ENCODE assay signal across 1 cellular context in genomic region chr4:78621395-78621794, GRCh38.
A peak's percentile ranks its signal among the peaks of the same experiment; 100 is the strongest.
TF ChIP-seq lines count a peak whose summit lies in the region.

No MANE protein-coding gene starts in this region.

TF ChIP-seq in K562, 482 proteins besides CTCF, POLR2A, EP300 and RAD21 (continued from another document and continues in another):
- TF ChIP-seq ZBTB2 (IDR thresholded peaks at IDR 0.05) (0 out of 2 replicates have a peak, but pooled peaks have one; percentile 52), SMARCA4 (IDR thresholded peaks at IDR 0.05) (peak; percentile 84), RUNX1 (IDR thresholded peaks at IDR 0.05; ENCODE audit: low read depth) (peak; percentile 89), ZNF274 (IDR thresholded peaks at IDR 0.05; ENCODE audit: borderline replicate concordance, low read depth, low read length) (peak; percentile 54; the same call in 1 of the 2 replicates), POLR2AphosphoS5 (IDR thresholded peaks at IDR 0.05; ENCODE audit: control insufficient read depth, insufficient read depth, low read depth, low read length) (peak; percentile 95), TBP (optimal IDR thresholded peaks at IDR 0.05; ENCODE audit: low read depth, low read length) (peak; percentile 14), ZNF444 (CRISPR knock-in tag; IDR thresholded peaks at IDR 0.05) (no peak), JUN (IDR thresholded peaks at IDR 0.05; ENCODE audit: borderline replicate concordance, low read depth, low read length) (0 out of 2 replicates have a peak, but pooled peaks have one; percentile 15), JUN (CRISPR knock-in tag; IDR thresholded peaks at IDR 0.05; ENCODE audit: borderline replicate concordance) (no peak), GTF2E2 (tag; IDR thresholded peaks at IDR 0.05) (no peak), HDAC3 (IDR thresholded peaks at IDR 0.05; ENCODE audit: borderline replicate concordance, partially characterized antibody) (peak; percentile 70), CXXC5 (CRISPR knock-in tag; IDR thresholded peaks at IDR 0.05) (peak; percentile 45), CCNT2 (IDR thresholded peaks at IDR 0.05; ENCODE audit: borderline replicate concordance, extremely low read depth, insufficient read length, low read depth, low read length) (peak; percentile 60), ATF7 (IDR thresholded peaks at IDR 0.05) (peak; percentile 44), FOXK2 (conservative IDR thresholded peaks at IDR 0.05 in 1 of 2, IDR thresholded peaks at IDR 0.05 in 1 of 2; ENCODE audit: low read depth in 2 of 2) (0 out of 4 replicates have a peak, but pooled peaks of 1 of the 2 experiments have one; percentile 31), TCF7 (IDR thresholded peaks at IDR 0.05; ENCODE audit: borderline replicate concordance) (peak; percentile 62; the same call in 1 of the 2 replicates), SAP30 (IDR thresholded peaks at IDR 0.05; ENCODE audit: borderline replicate concordance, insufficient read depth, low read depth, low read length, poor library complexity, severe bottlenecking) (peak; percentile 17), MAFK (IDR thresholded peaks at IDR 0.05; ENCODE audit: low read length) (peak; percentile 21; the same call in 1 of the 2 replicates), HDAC1 (IDR thresholded peaks at IDR 0.05) (peak in 1 of 2 experiments; percentile 79; a peak in 2 of 4 replicates), ARID1B (IDR thresholded peaks at IDR 0.05) (peak; percentile 94), ESRRA (IDR thresholded peaks at IDR 0.05; ENCODE audit: borderline replicate concordance, low read depth) (peak; percentile 48; the same call in 1 of the 2 replicates), YY1 (IDR thresholded peaks at IDR 0.05; ENCODE audit: borderline replicate concordance in 1 of 3, control insufficient read depth in 1 of 3, extremely low read depth in 1 of 3, insufficient read depth in 3 of 3, insufficient read length in 1 of 3, insufficient replicate concordance in 2 of 3, low read depth in 1 of 3, low read length in 2 of 3) (no peak), DPF2 (IDR thresholded peaks at IDR 0.05) (peak; percentile 89), ELF4 (CRISPR knock-in tag; IDR thresholded peaks at IDR 0.05) (no peak), SMAD1 (IDR thresholded peaks at IDR 0.05; ENCODE audit: low read depth, low read length, partially characterized antibody) (peak; percentile 61), ZNF644 (tag; IDR thresholded peaks at IDR 0.05; ENCODE audit: low read depth) (peak; percentile 41; the same call in 1 of the 2 replicates), GTF2B (IDR thresholded peaks at IDR 0.05; ENCODE audit: extremely low read depth, insufficient read length) (peak; percentile 14), DMBX1 (CRISPR knock-in tag; IDR thresholded peaks at IDR 0.05; ENCODE audit: borderline replicate concordance) (peak; percentile 75), CBFA2T3 (IDR thresholded peaks at IDR 0.05) (peak; percentile 97), DNMT1 (IDR thresholded peaks at IDR 0.05) (no peak), POLR3A (IDR thresholded peaks at IDR 0.05; ENCODE audit: borderline replicate concordance, extremely low read depth, insufficient read depth, insufficient read length) (no peak), MYNN (IDR thresholded peaks at IDR 0.05) (peak; percentile 70), MYNN (CRISPR knock-in tag; IDR thresholded peaks at IDR 0.05) (no peak), CLOCK (CRISPR knock-in tag; IDR thresholded peaks at IDR 0.05; ENCODE audit: borderline replicate concordance) (no peak), KDM1A (IDR thresholded peaks at IDR 0.05) (peak; percentile 92 to 94), JUND (IDR thresholded peaks at IDR 0.05; ENCODE audit: borderline replicate concordance, low read depth, low read length) (peak; percentile 68; the same call in 1 of the 2 replicates), JUND (tag; IDR thresholded peaks at IDR 0.05; ENCODE audit: borderline replicate concordance, low read depth, low read length) (peak; percentile 71; the same call in 1 of the 3 replicates), ZNF583 (CRISPR knock-in tag; IDR thresholded peaks at IDR 0.05) (peak; percentile 19; the same call in 1 of the 2 replicates), CBFA2T2 (conservative IDR thresholded peaks at IDR 0.05) (peak; percentile 95), NCOA1 (IDR thresholded peaks at IDR 0.05; ENCODE audit: low read depth) (peak; percentile 63; the same call in 1 of the 2 replicates), NR4A1 (CRISPR knock-in tag; IDR thresholded peaks at IDR 0.05) (no peak), NR4A1 (tag; IDR thresholded peaks at IDR 0.05) (peak; percentile 66; the same call in 1 of the 2 replicates), ETS1 (conservative IDR thresholded peaks at IDR 0.05; ENCODE audit: control insufficient read depth, low read depth, low read length) (peak; percentile 87)
- TF ChIP-seq, protein P1, sequence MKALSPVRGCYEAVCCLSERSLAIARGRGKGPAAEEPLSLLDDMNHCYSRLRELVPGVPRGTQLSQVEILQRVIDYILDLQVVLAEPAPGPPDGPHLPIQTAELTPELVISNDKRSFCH (CRISPR knock-in tag; IDR thresholded peaks at IDR 0.05) = no peak
- TF ChIP-seq, protein P1 (tag; IDR thresholded peaks at IDR 0.05) = 0 out of 2 replicates have a peak, but pooled peaks have one; percentile 48
- TF ChIP-seq, protein P2, sequence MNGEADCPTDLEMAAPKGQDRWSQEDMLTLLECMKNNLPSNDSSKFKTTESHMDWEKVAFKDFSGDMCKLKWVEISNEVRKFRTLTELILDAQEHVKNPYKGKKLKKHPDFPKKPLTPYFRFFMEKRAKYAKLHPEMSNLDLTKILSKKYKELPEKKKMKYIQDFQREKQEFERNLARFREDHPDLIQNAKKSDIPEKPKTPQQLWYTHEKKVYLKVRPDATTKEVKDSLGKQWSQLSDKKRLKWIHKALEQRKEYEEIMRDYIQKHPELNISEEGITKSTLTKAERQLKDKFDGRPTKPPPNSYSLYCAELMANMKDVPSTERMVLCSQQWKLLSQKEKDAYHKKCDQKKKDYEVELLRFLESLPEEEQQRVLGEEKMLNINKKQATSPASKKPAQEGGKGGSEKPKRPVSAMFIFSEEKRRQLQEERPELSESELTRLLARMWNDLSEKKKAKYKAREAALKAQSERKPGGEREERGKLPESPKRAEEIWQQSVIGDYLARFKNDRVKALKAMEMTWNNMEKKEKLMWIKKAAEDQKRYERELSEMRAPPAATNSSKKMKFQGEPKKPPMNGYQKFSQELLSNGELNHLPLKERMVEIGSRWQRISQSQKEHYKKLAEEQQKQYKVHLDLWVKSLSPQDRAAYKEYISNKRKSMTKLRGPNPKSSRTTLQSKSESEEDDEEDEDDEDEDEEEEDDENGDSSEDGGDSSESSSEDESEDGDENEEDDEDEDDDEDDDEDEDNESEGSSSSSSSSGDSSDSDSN (IDR thresholded peaks at IDR 0.05; ENCODE audit: borderline replicate concordance in 1 of 2, low read depth in 2 of 2, low read length in 2 of 2) = peak in 1 of 2 experiments; percentile 64; a peak in 1 of 4 replicates
- TF ChIP-seq, protein P3, sequence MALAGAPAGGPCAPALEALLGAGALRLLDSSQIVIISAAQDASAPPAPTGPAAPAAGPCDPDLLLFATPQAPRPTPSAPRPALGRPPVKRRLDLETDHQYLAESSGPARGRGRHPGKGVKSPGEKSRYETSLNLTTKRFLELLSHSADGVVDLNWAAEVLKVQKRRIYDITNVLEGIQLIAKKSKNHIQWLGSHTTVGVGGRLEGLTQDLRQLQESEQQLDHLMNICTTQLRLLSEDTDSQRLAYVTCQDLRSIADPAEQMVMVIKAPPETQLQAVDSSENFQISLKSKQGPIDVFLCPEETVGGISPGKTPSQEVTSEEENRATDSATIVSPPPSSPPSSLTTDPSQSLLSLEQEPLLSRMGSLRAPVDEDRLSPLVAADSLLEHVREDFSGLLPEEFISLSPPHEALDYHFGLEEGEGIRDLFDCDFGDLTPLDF (CRISPR knock-in tag; IDR thresholded peaks at IDR 0.05) = 0 out of 2 replicates have a peak, but pooled peaks have one; percentile 45
- TF ChIP-seq, protein P4, sequence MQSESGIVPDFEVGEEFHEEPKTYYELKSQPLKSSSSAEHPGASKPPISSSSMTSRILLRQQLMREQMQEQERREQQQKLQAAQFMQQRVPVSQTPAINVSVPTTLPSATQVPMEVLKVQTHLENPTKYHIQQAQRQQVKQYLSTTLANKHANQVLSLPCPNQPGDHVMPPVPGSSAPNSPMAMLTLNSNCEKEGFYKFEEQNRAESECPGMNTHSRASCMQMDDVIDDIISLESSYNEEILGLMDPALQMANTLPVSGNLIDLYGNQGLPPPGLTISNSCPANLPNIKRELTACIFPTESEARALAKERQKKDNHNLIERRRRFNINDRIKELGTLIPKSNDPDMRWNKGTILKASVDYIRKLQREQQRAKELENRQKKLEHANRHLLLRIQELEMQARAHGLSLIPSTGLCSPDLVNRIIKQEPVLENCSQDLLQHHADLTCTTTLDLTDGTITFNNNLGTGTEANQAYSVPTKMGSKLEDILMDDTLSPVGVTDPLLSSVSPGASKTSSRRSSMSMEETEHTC (IDR thresholded peaks at IDR 0.05) = no peak; the same call in 1 of the 2 replicates
- TF ChIP-seq, protein P5, sequence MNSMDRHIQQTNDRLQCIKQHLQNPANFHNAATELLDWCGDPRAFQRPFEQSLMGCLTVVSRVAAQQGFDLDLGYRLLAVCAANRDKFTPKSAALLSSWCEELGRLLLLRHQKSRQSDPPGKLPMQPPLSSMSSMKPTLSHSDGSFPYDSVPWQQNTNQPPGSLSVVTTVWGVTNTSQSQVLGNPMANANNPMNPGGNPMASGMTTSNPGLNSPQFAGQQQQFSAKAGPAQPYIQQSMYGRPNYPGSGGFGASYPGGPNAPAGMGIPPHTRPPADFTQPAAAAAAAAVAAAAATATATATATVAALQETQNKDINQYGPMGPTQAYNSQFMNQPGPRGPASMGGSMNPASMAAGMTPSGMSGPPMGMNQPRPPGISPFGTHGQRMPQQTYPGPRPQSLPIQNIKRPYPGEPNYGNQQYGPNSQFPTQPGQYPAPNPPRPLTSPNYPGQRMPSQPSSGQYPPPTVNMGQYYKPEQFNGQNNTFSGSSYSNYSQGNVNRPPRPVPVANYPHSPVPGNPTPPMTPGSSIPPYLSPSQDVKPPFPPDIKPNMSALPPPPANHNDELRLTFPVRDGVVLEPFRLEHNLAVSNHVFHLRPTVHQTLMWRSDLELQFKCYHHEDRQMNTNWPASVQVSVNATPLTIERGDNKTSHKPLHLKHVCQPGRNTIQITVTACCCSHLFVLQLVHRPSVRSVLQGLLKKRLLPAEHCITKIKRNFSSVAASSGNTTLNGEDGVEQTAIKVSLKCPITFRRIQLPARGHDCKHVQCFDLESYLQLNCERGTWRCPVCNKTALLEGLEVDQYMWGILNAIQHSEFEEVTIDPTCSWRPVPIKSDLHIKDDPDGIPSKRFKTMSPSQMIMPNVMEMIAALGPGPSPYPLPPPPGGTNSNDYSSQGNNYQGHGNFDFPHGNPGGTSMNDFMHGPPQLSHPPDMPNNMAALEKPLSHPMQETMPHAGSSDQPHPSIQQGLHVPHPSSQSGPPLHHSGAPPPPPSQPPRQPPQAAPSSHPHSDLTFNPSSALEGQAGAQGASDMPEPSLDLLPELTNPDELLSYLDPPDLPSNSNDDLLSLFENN (IDR thresholded peaks at IDR 0.05; ENCODE audit: low read depth in 2 of 2, low read length in 2 of 2) = peak in 1 of 2 experiments; percentile 87; a peak in 2 of 4 replicates
- TF ChIP-seq, protein P6, sequence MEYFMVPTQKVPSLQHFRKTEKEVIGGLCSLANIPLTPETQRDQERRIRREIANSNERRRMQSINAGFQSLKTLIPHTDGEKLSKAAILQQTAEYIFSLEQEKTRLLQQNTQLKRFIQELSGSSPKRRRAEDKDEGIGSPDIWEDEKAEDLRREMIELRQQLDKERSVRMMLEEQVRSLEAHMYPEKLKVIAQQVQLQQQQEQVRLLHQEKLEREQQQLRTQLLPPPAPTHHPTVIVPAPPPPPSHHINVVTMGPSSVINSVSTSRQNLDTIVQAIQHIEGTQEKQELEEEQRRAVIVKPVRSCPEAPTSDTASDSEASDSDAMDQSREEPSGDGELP (CRISPR knock-in tag; IDR thresholded peaks at IDR 0.05; ENCODE audit: borderline replicate concordance) = peak; percentile 72
